11 cellular contexts compared by ENCODE assay signal in the genomic region with DNA sequence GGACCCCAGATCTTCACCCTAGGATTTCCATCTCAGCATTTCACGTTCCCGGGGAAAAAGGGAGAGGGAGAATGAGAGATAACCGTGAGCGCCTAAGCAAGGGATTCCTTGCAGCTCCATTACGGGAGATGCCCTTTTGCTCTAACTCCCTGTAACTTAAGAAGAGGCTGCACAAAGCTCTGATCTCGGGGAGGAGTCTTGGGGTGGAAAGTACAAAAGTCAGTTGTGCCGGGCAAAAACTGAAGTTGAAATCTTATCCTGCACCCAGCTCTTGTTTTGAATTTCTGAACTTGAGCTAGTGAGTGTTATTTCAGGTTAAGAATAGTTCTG.
A peak's percentile ranks its signal among the peaks of the same experiment; 100 is the strongest.
DNase-seq lines count a peak whose midpoint lies in the region; ATAC-seq and TF ChIP-seq lines count a peak whose summit lies in the region.
"Had no signal": no experiment of that assay in that cellular context is flagged by ENCODE, and none has a peak within 500 bp of the region (broad histone marks: within the 10 kb centered on the region; RNA-seq: fewer than 3 reads in every experiment).

No MANE protein-coding gene starts in this region.

- H2AFZ ChIP-seq in SK-N-SH (ENCODE audit: low read depth) = peak overlapping the region; percentile 81

- no peaks in the 10 kb centered on the region for H3K79me2 ChIP-seq in SK-N-SH (ENCODE audit: insufficient read depth)

- ATAC-seq in SK-N-SH treated with all-trans-retinoic acid at 6 μM for 48 hours (no peak; the same call in 1 of the 3 replicates), GM18511 (IDR thresholded peaks at IDR 0.05; ENCODE audit: unreplicated experiment) (no peak)
- ATAC-seq: effector memory CD8-positive, alpha-beta T cell had no signal

- TF ChIP-seq CTCF in SK-N-SH (IDR thresholded peaks at IDR 0.05) (no peak), astrocyte of the cerebellum (IDR thresholded peaks at IDR 0.05; ENCODE audit: low read depth, low read length, missing control alignments) (no peak)

- H3K9me3 ChIP-seq in SK-N-SH (no peaks in the 10 kb centered on the region), skeletal muscle tissue (ENCODE audit: control insufficient read depth in 3 of 3, low read length in 3 of 3) (no peaks in the 10 kb centered on the region)

- TF ChIP-seq EP300 in SK-N-SH (IDR thresholded peaks at IDR 0.05; ENCODE audit: borderline replicate concordance in 1 of 2, low read depth in 1 of 2, low read length in 1 of 2) = no peak

- H3K9me2 ChIP-seq in SK-N-SH = no peaks in the 10 kb centered on the region

- no peaks in the 10 kb centered on the region for H3F3A ChIP-seq in SK-N-SH (replicated peaks; ENCODE audit: insufficient read depth)

- peaks cover 55% of the 10 kb centered on the region for H3K27me3 ChIP-seq in SK-N-SH (ENCODE audit: insufficient read depth)
- peaks cover 31 to 42% (median 36%) of the 10 kb centered on the region in 3 donors for H3K27me3 ChIP-seq in skeletal muscle tissue (ENCODE audit: control insufficient read depth in 3 of 3, insufficient read depth in 3 of 3, low read length in 3 of 3)

- no peak for TF ChIP-seq RAD21 in SK-N-SH (IDR thresholded peaks at IDR 0.05; ENCODE audit: low read length)

- peaks cover 0 to 10% of the 10 kb centered on the region in 2 experiments; a peak in 2 of 4 replicates for H3K4me1 ChIP-seq in SK-N-SH (ENCODE audit: control insufficient read depth in 1 of 2, insufficient read depth in 2 of 2, low read depth in 1 of 2, low read length in 1 of 2)
- H3K4me1 ChIP-seq in skeletal muscle tissue (ENCODE audit: control insufficient read depth in 3 of 3, insufficient read depth in 3 of 3, low read length in 3 of 3) = peaks cover 0 to 6% (median 0%) of the 10 kb centered on the region in 3 donors

- CTCF ChIA-PET in SK-N-SH (lab: Yijun Ruan, JAX) = interaction anchor here (0.6 to 2.3 kb wide), 9 partner anchors 9 to 436 kb away, joined by 3 to 8 read pairs (median 5); no protein-coding TSS in a partner anchor

- POLR2A ChIA-PET in SK-N-SH (lab: Yijun Ruan, JAX) = no interaction called here

- H3K4me2 ChIP-seq in SK-N-SH = peak overlapping the region; percentile 80

- H4K20me1 ChIP-seq in SK-N-SH (ENCODE audit: insufficient read depth) = no peaks in the 10 kb centered on the region

- peak overlapping the region; percentile 39 to 66; a peak in 3 of 4 replicates for H3K4me3 ChIP-seq in SK-N-SH (ENCODE audit: low read depth in 2 of 2, low read length in 1 of 2)
- peak overlapping the region; percentile 55 for H3K4me3 ChIP-seq in astrocyte of the cerebellum (ENCODE audit: low read depth, low read length)
- H3K4me3 ChIP-seq in skeletal muscle tissue (ENCODE audit: low read length in 3 of 3) = peak overlapping the region in 2 of 3 donors; percentile 20 to 30

- H3K9ac ChIP-seq in SK-N-SH (no peak overlapping the region), skeletal muscle tissue (ENCODE audit: low read depth in 1 of 3, low read length in 3 of 3) (no peak overlapping the region)

- in situ Hi-C loops in astrocyte of the cerebellum (cut with HindIII; ENCODE audit: low sequenced_read_pairs) = no loop called here

- H3K27ac ChIP-seq in SK-N-SH (ENCODE audit: low read depth in 2 of 2, low read length in 1 of 2) (no peak overlapping the region), skeletal muscle tissue (ENCODE audit: low read depth, low read length) (no peak overlapping the region)

- DNase-seq in SK-N-SH = no peak
- no peak for DNase-seq in astrocyte of the cerebellum (ENCODE audit: low read depth)
- peak; percentile 30 for DNase-seq in iPS-NIHi11 (ENCODE audit: low spot score)
- no peak for DNase-seq in NCI-H524 treated with DMSO at 0.1 percent for 48 hours (lab: John Stamatoyannopoulos, UW)
- no peak for DNase-seq in epidermal melanocyte (ENCODE audit: insufficient read length, low spot score)
- DNase-seq: activated gamma-delta T cell treated with Interleukin-2 at 50 U/mL for 16 hours; effector memory CD8-positive, alpha-beta T cell; NCI-H1436 treated with DMSO at 0.1 percent for 48 hours had no signal

- H3K36me3 ChIP-seq in SK-N-SH (replicated peaks in 1 of 2; ENCODE audit: control insufficient read depth in 1 of 2, insufficient read depth in 2 of 2, low read length in 1 of 2) (no peaks in the 10 kb centered on the region), skeletal muscle tissue (ENCODE audit: control insufficient read depth in 3 of 3, insufficient read depth in 3 of 3, low read length in 3 of 3) (no peaks in the 10 kb centered on the region)

- WGBS in SK-N-SH (ENCODE audit: low lambda C conversion rate) = 33% methylated on average over 7 of the region's 7 CpGs

TF ChIP-seq in SK-N-SH, 30 proteins besides CTCF, POLR2A, EP300 and RAD21 (continues in another document):
- TF ChIP-seq EZH2phosphoT487 (IDR thresholded peaks at IDR 0.05; ENCODE audit: borderline replicate concordance, low read depth) = no peak
- TF ChIP-seq MEF2A (IDR thresholded peaks at IDR 0.05; ENCODE audit: borderline replicate concordance, low read depth) = no peak
- TF ChIP-seq, protein P1, sequence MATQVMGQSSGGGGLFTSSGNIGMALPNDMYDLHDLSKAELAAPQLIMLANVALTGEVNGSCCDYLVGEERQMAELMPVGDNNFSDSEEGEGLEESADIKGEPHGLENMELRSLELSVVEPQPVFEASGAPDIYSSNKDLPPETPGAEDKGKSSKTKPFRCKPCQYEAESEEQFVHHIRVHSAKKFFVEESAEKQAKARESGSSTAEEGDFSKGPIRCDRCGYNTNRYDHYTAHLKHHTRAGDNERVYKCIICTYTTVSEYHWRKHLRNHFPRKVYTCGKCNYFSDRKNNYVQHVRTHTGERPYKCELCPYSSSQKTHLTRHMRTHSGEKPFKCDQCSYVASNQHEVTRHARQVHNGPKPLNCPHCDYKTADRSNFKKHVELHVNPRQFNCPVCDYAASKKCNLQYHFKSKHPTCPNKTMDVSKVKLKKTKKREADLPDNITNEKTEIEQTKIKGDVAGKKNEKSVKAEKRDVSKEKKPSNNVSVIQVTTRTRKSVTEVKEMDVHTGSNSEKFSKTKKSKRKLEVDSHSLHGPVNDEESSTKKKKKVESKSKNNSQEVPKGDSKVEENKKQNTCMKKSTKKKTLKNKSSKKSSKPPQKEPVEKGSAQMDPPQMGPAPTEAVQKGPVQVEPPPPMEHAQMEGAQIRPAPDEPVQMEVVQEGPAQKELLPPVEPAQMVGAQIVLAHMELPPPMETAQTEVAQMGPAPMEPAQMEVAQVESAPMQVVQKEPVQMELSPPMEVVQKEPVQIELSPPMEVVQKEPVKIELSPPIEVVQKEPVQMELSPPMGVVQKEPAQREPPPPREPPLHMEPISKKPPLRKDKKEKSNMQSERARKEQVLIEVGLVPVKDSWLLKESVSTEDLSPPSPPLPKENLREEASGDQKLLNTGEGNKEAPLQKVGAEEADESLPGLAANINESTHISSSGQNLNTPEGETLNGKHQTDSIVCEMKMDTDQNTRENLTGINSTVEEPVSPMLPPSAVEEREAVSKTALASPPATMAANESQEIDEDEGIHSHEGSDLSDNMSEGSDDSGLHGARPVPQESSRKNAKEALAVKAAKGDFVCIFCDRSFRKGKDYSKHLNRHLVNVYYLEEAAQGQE (IDR thresholded peaks at IDR 0.05; ENCODE audit: low read depth, low read length) = no peak
- TF ChIP-seq RXRA (IDR thresholded peaks at IDR 0.05; ENCODE audit: borderline replicate concordance, low read depth) = no peak
- TF ChIP-seq ELF1 (IDR thresholded peaks at IDR 0.05) = no peak

TF ChIP-seq in SK-N-SH treated with all-trans-retinoic acid at 6 μM for 48 hours, 23 proteins besides CTCF, POLR2A, EP300 and RAD21:
- TF ChIP-seq ZNF8 (CRISPR knock-in tag; IDR thresholded peaks at IDR 0.05) = no peak
- TF ChIP-seq ZC3H10 (CRISPR knock-in tag; IDR thresholded peaks at IDR 0.05) = no peak
- TF ChIP-seq ARNTL (CRISPR knock-in tag; IDR thresholded peaks at IDR 0.05; ENCODE audit: borderline replicate concordance, low read depth) = no peak
- TF ChIP-seq, protein P2, sequence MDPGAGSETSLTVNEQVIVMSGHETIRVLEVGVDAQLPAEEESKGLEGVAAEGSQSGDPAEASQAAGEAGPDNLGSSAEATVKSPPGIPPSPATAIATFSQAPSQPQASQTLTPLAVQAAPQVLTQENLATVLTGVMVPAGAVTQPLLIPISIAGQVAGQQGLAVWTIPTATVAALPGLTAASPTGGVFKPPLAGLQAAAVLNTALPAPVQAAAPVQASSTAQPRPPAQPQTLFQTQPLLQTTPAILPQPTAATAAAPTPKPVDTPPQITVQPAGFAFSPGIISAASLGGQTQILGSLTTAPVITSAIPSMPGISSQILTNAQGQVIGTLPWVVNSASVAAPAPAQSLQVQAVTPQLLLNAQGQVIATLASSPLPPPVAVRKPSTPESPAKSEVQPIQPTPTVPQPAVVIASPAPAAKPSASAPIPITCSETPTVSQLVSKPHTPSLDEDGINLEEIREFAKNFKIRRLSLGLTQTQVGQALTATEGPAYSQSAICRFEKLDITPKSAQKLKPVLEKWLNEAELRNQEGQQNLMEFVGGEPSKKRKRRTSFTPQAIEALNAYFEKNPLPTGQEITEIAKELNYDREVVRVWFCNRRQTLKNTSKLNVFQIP (CRISPR knock-in tag; IDR thresholded peaks at IDR 0.05; ENCODE audit: borderline replicate concordance, low read depth) = no peak
- TF ChIP-seq SNAI2 (CRISPR knock-in tag; IDR thresholded peaks at IDR 0.05) = no peak
- TF ChIP-seq OSR1 (CRISPR knock-in tag; IDR thresholded peaks at IDR 0.05) = no peak
- TF ChIP-seq, protein P3, sequence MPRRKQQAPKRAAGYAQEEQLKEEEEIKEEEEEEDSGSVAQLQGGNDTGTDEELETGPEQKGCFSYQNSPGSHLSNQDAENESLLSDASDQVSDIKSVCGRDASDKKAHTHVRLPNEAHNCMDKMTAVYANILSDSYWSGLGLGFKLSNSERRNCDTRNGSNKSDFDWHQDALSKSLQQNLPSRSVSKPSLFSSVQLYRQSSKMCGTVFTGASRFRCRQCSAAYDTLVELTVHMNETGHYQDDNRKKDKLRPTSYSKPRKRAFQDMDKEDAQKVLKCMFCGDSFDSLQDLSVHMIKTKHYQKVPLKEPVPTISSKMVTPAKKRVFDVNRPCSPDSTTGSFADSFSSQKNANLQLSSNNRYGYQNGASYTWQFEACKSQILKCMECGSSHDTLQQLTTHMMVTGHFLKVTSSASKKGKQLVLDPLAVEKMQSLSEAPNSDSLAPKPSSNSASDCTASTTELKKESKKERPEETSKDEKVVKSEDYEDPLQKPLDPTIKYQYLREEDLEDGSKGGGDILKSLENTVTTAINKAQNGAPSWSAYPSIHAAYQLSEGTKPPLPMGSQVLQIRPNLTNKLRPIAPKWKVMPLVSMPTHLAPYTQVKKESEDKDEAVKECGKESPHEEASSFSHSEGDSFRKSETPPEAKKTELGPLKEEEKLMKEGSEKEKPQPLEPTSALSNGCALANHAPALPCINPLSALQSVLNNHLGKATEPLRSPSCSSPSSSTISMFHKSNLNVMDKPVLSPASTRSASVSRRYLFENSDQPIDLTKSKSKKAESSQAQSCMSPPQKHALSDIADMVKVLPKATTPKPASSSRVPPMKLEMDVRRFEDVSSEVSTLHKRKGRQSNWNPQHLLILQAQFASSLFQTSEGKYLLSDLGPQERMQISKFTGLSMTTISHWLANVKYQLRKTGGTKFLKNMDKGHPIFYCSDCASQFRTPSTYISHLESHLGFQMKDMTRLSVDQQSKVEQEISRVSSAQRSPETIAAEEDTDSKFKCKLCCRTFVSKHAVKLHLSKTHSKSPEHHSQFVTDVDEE (CRISPR knock-in tag; IDR thresholded peaks at IDR 0.05) = no peak
- no peak for TF ChIP-seq ZNF565 (CRISPR knock-in tag; conservative IDR thresholded peaks at IDR 0.05; ENCODE audit: low read depth)
